ENCODE assay signal across 15 cellular contexts in genomic region chr3:52080830-52081719, GRCh38.
"Had no signal": no experiment of that assay in that cellular context is flagged by ENCODE, and none has a peak within 500 bp of the region (broad histone marks: within the 10 kb centered on the region; RNA-seq: fewer than 3 reads in every experiment).

No MANE protein-coding gene starts in this region.

- H3K9me3 ChIP-seq: adrenal gland, gastroesophageal sphincter, left lung, ovary, sigmoid colon, SJCRH30 had no signal

- H3K27ac Mint-ChIP-seq: activated naive CD4-positive, alpha-beta T cell treated with anti-CD3 and anti-CD28 coated beads for 36 hours; dendritic cell treated with granulocyte-macrophage colony-stimulating factor and Interleukin-4, amounts not matched to agents 40 ng/mL and 50 ng/mL, for 4 days had no signal

- H3K27me3 ChIP-seq: adrenal gland, gastroesophageal sphincter, left lung, ovary, sigmoid colon, SJCRH30 had no signal

- H3K36me3 Mint-ChIP-seq: natural killer cell treated with Interleukin-12 subunit alpha and Interleukin-12 subunit beta and Interleukin-15 and Interleukin-18, amount 100 ng/mL, for 72 hours had no signal

- H3K36me3 ChIP-seq: adrenal gland, gastroesophageal sphincter, left lung, ovary, sigmoid colon, SJCRH30 had no signal

- ATAC-seq: gastroesophageal sphincter; left lung; natural killer cell treated with Interleukin-12 subunit alpha and Interleukin-12 subunit beta and Interleukin-15 and Interleukin-18, amount 100 ng/mL, for 72 hours had no signal

- H3K4me1 ChIP-seq: SJCRH30 had no signal

- H3K4me3 Mint-ChIP-seq: activated naive CD4-positive, alpha-beta T cell treated with anti-CD3 and anti-CD28 coated beads for 36 hours; dendritic cell treated with granulocyte-macrophage colony-stimulating factor and Interleukin-4, amounts not matched to agents 40 ng/mL and 50 ng/mL, for 4 days; natural killer cell treated with Interleukin-12 subunit alpha and Interleukin-12 subunit beta and Interleukin-15 and Interleukin-18, amount 100 ng/mL, for 72 hours; T-helper 2 cell treated with Interferon-gamma antibody and Interleukin-4, amounts not matched to agents 5 μg/mL and 100 μg/mL, for 36 hours had no signal

- DNase-seq: activated naive CD4-positive, alpha-beta T cell treated with anti-CD3 and anti-CD28 coated beads for 36 hours; adrenal gland; central memory CD4-positive, alpha-beta T cell; effector memory CD4-positive, alpha-beta T cell; mesenchymal stem cell; sigmoid colon; SJCRH30; stimulated activated CD4-positive, alpha-beta T cell treated with anti-CD3 and anti-CD28 coated beads, Interleukin-1b, Interleukin-23, amount 100 ng/mL, for 48 hours had no signal

- H3K27ac ChIP-seq: adrenal gland, gastroesophageal sphincter, left lung, ovary, sigmoid colon, SJCRH30 had no signal

- FAIRE-seq: islet of Langerhans had no signal

- H3K27me3 Mint-ChIP-seq: dendritic cell treated with granulocyte-macrophage colony-stimulating factor and Interleukin-4, amounts not matched to agents 40 ng/mL and 50 ng/mL, for 4 days; natural killer cell treated with Interleukin-12 subunit alpha and Interleukin-12 subunit beta and Interleukin-15 and Interleukin-18, amount 100 ng/mL, for 72 hours had no signal

- H3K9me3 Mint-ChIP-seq: activated naive CD4-positive, alpha-beta T cell treated with anti-CD3 and anti-CD28 coated beads for 36 hours; dendritic cell treated with granulocyte-macrophage colony-stimulating factor and Interleukin-4, amounts not matched to agents 40 ng/mL and 50 ng/mL, for 4 days; natural killer cell treated with Interleukin-12 subunit alpha and Interleukin-12 subunit beta and Interleukin-15 and Interleukin-18, amount 100 ng/mL, for 72 hours; T-helper 2 cell treated with Interferon-gamma antibody and Interleukin-4, amounts not matched to agents 5 μg/mL and 100 μg/mL, for 36 hours had no signal

- H3K4me3 ChIP-seq: adrenal gland, gastroesophageal sphincter, left lung, ovary, sigmoid colon, SJCRH30 had no signal
